Comparison of ENCODE assay signal across 8 cellular contexts in the genomic region with DNA sequence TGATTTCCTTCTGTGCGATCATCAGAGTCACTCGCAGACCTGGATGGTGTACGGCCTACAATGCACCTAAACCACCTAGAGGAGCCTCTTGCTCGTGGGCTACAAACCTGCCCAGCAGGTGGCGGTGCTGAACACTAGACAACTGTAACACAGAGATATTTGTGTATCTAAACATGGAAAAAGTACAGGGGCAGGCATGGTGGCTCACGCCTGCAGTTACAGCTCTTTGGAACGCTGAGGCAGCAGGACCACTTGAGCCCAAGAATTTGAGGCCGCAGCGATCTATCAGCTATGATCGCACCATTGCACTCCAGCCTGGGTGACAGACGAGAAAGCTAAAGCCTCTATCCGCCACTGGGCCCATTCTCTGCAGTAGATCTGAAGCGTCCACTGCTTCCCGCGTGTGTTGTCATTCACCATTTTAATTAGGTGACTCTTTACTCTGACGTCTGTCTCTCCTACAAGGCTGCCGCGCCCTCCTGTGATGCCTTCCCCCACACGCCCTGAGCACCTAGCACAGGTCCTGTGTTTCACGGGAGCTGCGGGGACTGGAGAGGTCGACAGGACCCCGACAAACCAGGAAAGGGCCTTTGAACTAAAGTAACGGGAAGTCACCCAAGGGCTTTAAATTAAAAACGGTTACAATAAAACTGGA.
DNase-seq lines count a peak whose midpoint lies in the region; ATAC-seq and TF ChIP-seq lines count a peak whose summit lies in the region.

No MANE protein-coding gene starts in this region.

- no peaks in the 10 kb centered on the region for H3K27me3 Mint-ChIP-seq in stimulated activated memory B cell treated with anti-CD40 and anti-IgM and Interleukin-4, amounts not matched to agents 10 μg/mL and 1 μg/mL and 100 μg/mL, for 72 hours

- peak overlapping the region; percentile 91 for H3K4me3 ChIP-seq in ACC112 (ENCODE audit: low read depth, low read length)
- H3K4me3 ChIP-seq in epithelial cell of esophagus (ENCODE audit: low read length), result peak overlapping the region; percentile 85
- H3K4me3 ChIP-seq in muscle layer of duodenum (ENCODE audit: low read depth in 1 of 2, low read length in 2 of 2), result peak overlapping the region; percentile 90 to 98

- TF ChIP-seq CTCF in epithelial cell of esophagus (IDR thresholded peaks at IDR 0.05; ENCODE audit: insufficient read depth, low read depth, low read length, missing control alignments), result peak; percentile 88

- H3K36me3 ChIP-seq in ACC112 (ENCODE audit: insufficient read depth, low read length) (peaks cover 3% of the 10 kb centered on the region; the same call in 1 of the 2 replicates), muscle layer of duodenum (ENCODE audit: control insufficient read depth in 1 of 2, insufficient read depth in 2 of 2, low read length in 2 of 2) (peaks cover 0 to 36% of the 10 kb centered on the region in 2 donors)

- H3K36me3 Mint-ChIP-seq in stimulated activated memory B cell treated with anti-CD40 and anti-IgM and Interleukin-4, amounts not matched to agents 10 μg/mL and 1 μg/mL and 100 μg/mL, for 72 hours, result peaks cover 33% of the 10 kb centered on the region

- H3K4me1 ChIP-seq in ACC112 (ENCODE audit: control insufficient read depth, insufficient read depth, low read length, unreplicated experiment) (peaks cover 6% of the 10 kb centered on the region), muscle layer of duodenum (ENCODE audit: control insufficient read depth in 1 of 2, insufficient read depth in 2 of 2, low read length in 2 of 2) (peaks cover 8 to 34% of the 10 kb centered on the region in 2 donors)

- no peaks in the 10 kb centered on the region for H3K27me3 ChIP-seq in ACC112 (ENCODE audit: insufficient read depth, low read length)
- no peaks in the 10 kb centered on the region for H3K27me3 ChIP-seq in muscle layer of duodenum (ENCODE audit: low read depth, low read length)

- peak overlapping the region; percentile 65 for H2AFZ ChIP-seq in ACC112 (ENCODE audit: low read length, unreplicated experiment)

- H3K27ac ChIP-seq in ACC112 (ENCODE audit: low read depth, low read length) (peak overlapping the region; percentile 89), muscle layer of duodenum (ENCODE audit: low read length) (peak overlapping the region; percentile 96)

- ATAC-seq in GM18499 (IDR thresholded peaks at IDR 0.05; ENCODE audit: insufficient read depth, unreplicated experiment), result peak; percentile 43
- peak; percentile 48 for ATAC-seq in HG03066 (IDR thresholded peaks at IDR 0.05; ENCODE audit: low read depth, unreplicated experiment)
- ATAC-seq in stimulated activated memory B cell treated with anti-CD40 and anti-IgM and Interleukin-4, amounts not matched to agents 10 μg/mL and 1 μg/mL and 100 μg/mL, for 72 hours, result peak; percentile 56

- no peaks in the 10 kb centered on the region for H3K9me3 Mint-ChIP-seq in stimulated activated memory B cell treated with anti-CD40 and anti-IgM and Interleukin-4, amounts not matched to agents 10 μg/mL and 1 μg/mL and 100 μg/mL, for 72 hours

- H3K27ac Mint-ChIP-seq in stimulated activated memory B cell treated with anti-CD40 and anti-IgM and Interleukin-4, amounts not matched to agents 10 μg/mL and 1 μg/mL and 100 μg/mL, for 72 hours, result peak overlapping the region; percentile 96

- peaks cover 35% of the 10 kb centered on the region for H3K4me1 Mint-ChIP-seq in stimulated activated memory B cell treated with anti-CD40 and anti-IgM and Interleukin-4, amounts not matched to agents 10 μg/mL and 1 μg/mL and 100 μg/mL, for 72 hours

- H3K79me2 ChIP-seq in ACC112 (ENCODE audit: control insufficient read depth, insufficient read depth, low read length, unreplicated experiment), result peaks cover 42% of the 10 kb centered on the region

- peak overlapping the region; percentile 96 for H3K4me3 Mint-ChIP-seq in stimulated activated memory B cell treated with anti-CD40 and anti-IgM and Interleukin-4, amounts not matched to agents 10 μg/mL and 1 μg/mL and 100 μg/mL, for 72 hours

- DNase-seq in NCI-H526 treated with DMSO at 0.1 percent for 48 hours (lab: John Stamatoyannopoulos, UW) (peak; percentile 60), epithelial cell of esophagus (ENCODE audit: low read depth) (peak; percentile 89)
- peak; percentile 69 to 77 for DNase-seq in activated CD8-positive, alpha-beta memory T cell treated with anti-CD3 and anti-CD28 coated beads for 4 hours (ENCODE audit: low read depth in 2 of 2)

- H3K9me3 ChIP-seq in muscle layer of duodenum (ENCODE audit: control insufficient read depth in 1 of 2, low read length in 2 of 2), result no peaks in the 10 kb centered on the region

Comparison
In these comparisons a context has a peak if more than half of its experiments do, and no peak if none do; other contexts are left out.
1. Peak in every context shown above with its lines: DNase-seq, ATAC-seq, H3K4me3 ChIP-seq and H3K27ac ChIP-seq.